In genomic region chr16:3706253-3707145, GRCh38 we compare ENCODE assay signal across 24 cellular contexts. TPM values are rescaled to one million over a fixed set of nuclear protein-coding genes. Genes with fewer than 3 reads are reported as not detected.
DNase-seq lines count a peak whose midpoint lies in the region; ATAC-seq and TF ChIP-seq lines count a peak whose summit lies in the region.
"Had no signal": no experiment of that assay in that cellular context is flagged by ENCODE, and none has a peak within 500 bp of the region (broad histone marks: within the 10 kb centered on the region; RNA-seq: fewer than 3 reads in every experiment).

No MANE protein-coding gene starts in this region.

- H3K36me3 Mint-ChIP-seq in endodermal cell (ENCODE audit: low read depth) (peaks cover 33% of the 10 kb centered on the region), nephron progenitor cell (ENCODE audit: low read depth) (peaks cover 54% of the 10 kb centered on the region)

- no peaks in the 10 kb centered on the region for H3K27me3 ChIP-seq in endodermal cell (ENCODE audit: control insufficient read depth, insufficient read depth, low read length, poor library complexity, severe bottlenecking)
- H3K27me3 ChIP-seq: BE2C had no signal

- WGBS in endodermal cell (ENCODE audit: insufficient coverage in 1 of 2, insufficient read length in 1 of 2), 2 experiments: 89 to 95% methylated on average over 9 to 10 of the region's 10 CpGs

- H3K27ac Mint-ChIP-seq in endodermal cell (peak overlapping the region; percentile 35), nephron progenitor cell (peak overlapping the region; percentile 42)
- H3K27ac Mint-ChIP-seq: GM23338, H9, IgD-negative memory B cell had no signal

- no peaks in the 10 kb centered on the region for H3K4me1 ChIP-seq in endodermal cell (ENCODE audit: control insufficient read depth, insufficient read depth, low read length)
- H3K4me1 ChIP-seq: BE2C had no signal

- H3K4me3 Mint-ChIP-seq in endodermal cell (no peak overlapping the region), nephron progenitor cell (no peak overlapping the region)
- H3K4me3 Mint-ChIP-seq: CD14-positive monocyte, GM23338, H9, IgD-negative memory B cell had no signal

- H3K27ac ChIP-seq in endodermal cell (ENCODE audit: low read depth, low read length): no peak overlapping the region
- H3K27ac ChIP-seq: 22Rv1, RWPE1 had no signal

- H3K9me3 ChIP-seq in endodermal cell (ENCODE audit: control insufficient read depth, low read length): no peaks in the 10 kb centered on the region
- H3K9me3 ChIP-seq: BE2C had no signal

- DNase-seq in SIG-M5 treated with dmso at 0.1 percent for 504 hours (lab: John Stamatoyannopoulos, UW; ENCODE audit: unreplicated experiment): peak; percentile 7
- no peak for DNase-seq in SIG-M5 (lab: John Stamatoyannopoulos, UW)
- no peak for DNase-seq in endodermal cell
- no peak for DNase-seq in nephron progenitor cell
- DNase-seq in NCI-H510A treated with DMSO at 0.1 percent for 48 hours (lab: John Stamatoyannopoulos, UW): no peak
- DNase-seq in SKM-1 (lab: John Stamatoyannopoulos, UW; ENCODE audit: unreplicated experiment): no peak
- DNase-seq: BE2C, Calu3, DMS79 treated with DMSO at 0.1 percent for 48 hours, H9, NCI-H1048, NCI-H1417, NCI-H1694, NCI-H2081, NCI-H2227 treated with DMSO at 0.1 percent for 48 hours, NCI-H69, SHP77 had no signal

- TF ChIP-seq CTCF in endodermal cell (conservative IDR thresholded peaks at IDR 0.05) (no peak), nephron progenitor cell (IDR thresholded peaks at IDR 0.05) (no peak)

- H3K4me3 ChIP-seq in endodermal cell (ENCODE audit: low read length): no peak overlapping the region
- H3K4me3 ChIP-seq: GM23338 had no signal

- H3K9ac ChIP-seq in endodermal cell (ENCODE audit: extremely low read depth, low read length, poor library complexity, severe bottlenecking): no peak overlapping the region

- ATAC-seq in GM21447 (IDR thresholded peaks at IDR 0.05; ENCODE audit: unreplicated experiment): no peak
- ATAC-seq: GM23338, SK-N-SH treated with all-trans-retinoic acid at 6 μM for 48 hours had no signal

- H3K4me1 Mint-ChIP-seq in endodermal cell: no peaks in the 10 kb centered on the region
- no peaks in the 10 kb centered on the region for H3K4me1 Mint-ChIP-seq in nephron progenitor cell
- H3K4me1 Mint-ChIP-seq: GM23338, H9 had no signal

- H3K9me3 Mint-ChIP-seq in endodermal cell (no peaks in the 10 kb centered on the region), nephron progenitor cell (no peaks in the 10 kb centered on the region)
- H3K9me3 Mint-ChIP-seq: GM23338, H9, IgD-negative memory B cell had no signal

- H3K27me3 Mint-ChIP-seq in endodermal cell (ENCODE audit: insufficient read depth) (no peaks in the 10 kb centered on the region), nephron progenitor cell (ENCODE audit: low read depth, poor library complexity) (no peaks in the 10 kb centered on the region)
- H3K27me3 Mint-ChIP-seq: IgD-negative memory B cell had no signal

- no peaks in the 10 kb centered on the region for H3K36me3 ChIP-seq in endodermal cell (ENCODE audit: control insufficient read depth, insufficient read depth, low read length)

RNA-seq across cellular contexts. Expression of gene TRAP1, which starts 10.8 kb away (rescaled TPM):
- 100 to 1,000 TPM; 144 to 156 TPM for total RNA-seq in endodermal cell
- 114 TPM for polyA plus RNA-seq in endodermal cell (2013, experiment 1 of 2)
- 102 TPM for polyA plus RNA-seq in endodermal cell (2013, experiment 2 of 2)

RNA-seq across cellular contexts. Expression of gene DNASE1, which starts 52.0 kb away (rescaled TPM):
- total RNA-seq in endodermal cell: 10 to 100 TPM; 31.2 to 32.2 TPM
- polyA plus RNA-seq in endodermal cell (2013, experiment 1 of 2): 20.6 TPM
- polyA plus RNA-seq in endodermal cell (2013, experiment 2 of 2): 18.7 TPM
